ENCODE assay signal across 14 cellular contexts in the genomic region with DNA sequence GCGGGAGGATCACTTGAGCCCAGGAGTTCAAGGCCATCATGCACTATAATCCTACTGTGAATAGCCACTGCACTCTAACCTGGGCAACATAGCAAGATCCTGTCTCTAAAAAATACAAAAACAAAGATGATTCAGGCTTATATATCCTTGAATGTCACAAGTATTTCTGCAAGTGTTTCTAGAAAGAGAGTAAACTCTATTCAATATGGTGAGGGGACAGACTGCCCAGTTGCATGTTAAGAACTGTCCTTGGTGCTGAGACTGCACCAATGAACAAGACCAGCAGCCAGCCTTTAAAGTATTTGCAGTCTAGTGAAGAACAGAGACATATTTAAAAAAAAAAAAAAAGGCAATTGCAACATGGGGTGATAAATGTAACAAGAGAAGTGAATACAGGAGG. TPM values are rescaled to one million over a fixed set of nuclear protein-coding genes. Genes with fewer than 3 reads are reported as not detected.
DNase-seq lines count a peak whose midpoint lies in the region; ATAC-seq and TF ChIP-seq lines count a peak whose summit lies in the region.
"Had no signal": no experiment of that assay in that cellular context is flagged by ENCODE, and none has a peak within 500 bp of the region (broad histone marks: within the 10 kb centered on the region; RNA-seq: fewer than 3 reads in every experiment).

No MANE protein-coding gene starts in this region.

- TF ChIP-seq CTCF in hepatocyte (IDR thresholded peaks at IDR 0.05; ENCODE audit: poor library complexity) = no peak

- no peaks in the 10 kb centered on the region for H3K9me2 ChIP-seq in hepatocyte (replicated peaks; ENCODE audit: insufficient read depth)

- no peak for ATAC-seq in stimulated activated effector memory CD8-positive, alpha-beta T cell treated with anti-CD3 and anti-CD28 coated beads, Interleukin-12 subunit alpha, Interleukin-12 subunit beta, amount 100 ng/mL, for 72 hours
- no peak for ATAC-seq in GM21825 (IDR thresholded peaks at IDR 0.05; ENCODE audit: unreplicated experiment)
- ATAC-seq: mucosa of descending colon had no signal

- no peaks in the 10 kb centered on the region for H3K36me3 ChIP-seq in hepatocyte (replicated peaks; ENCODE audit: insufficient read depth, low read depth)

- no peak overlapping the region for H3K4me3 Mint-ChIP-seq in stimulated activated effector memory CD8-positive, alpha-beta T cell treated with anti-CD3 and anti-CD28 coated beads, Interleukin-12 subunit alpha, Interleukin-12 subunit beta, amount 100 ng/mL, for 72 hours
- H3K4me3 Mint-ChIP-seq in activated CD4-positive, alpha-beta memory T cell treated with anti-CD3 and anti-CD28 coated beads, Interleukin-2, amount 10 ng/mL, durations not matched to agents 7 days and 5 days = no peak overlapping the region
- H3K4me3 Mint-ChIP-seq: CD4-positive, alpha-beta T cell had no signal

- H3K27ac Mint-ChIP-seq in stimulated activated effector memory CD8-positive, alpha-beta T cell treated with anti-CD3 and anti-CD28 coated beads, Interleukin-12 subunit alpha, Interleukin-12 subunit beta, amount 100 ng/mL, for 72 hours = no peak overlapping the region
- H3K27ac Mint-ChIP-seq in activated CD4-positive, alpha-beta memory T cell treated with anti-CD3 and anti-CD28 coated beads, Interleukin-2, amount 10 ng/mL, durations not matched to agents 7 days and 5 days = no peak overlapping the region
- H3K27ac Mint-ChIP-seq: CD4-positive, alpha-beta T cell had no signal

- no peaks in the 10 kb centered on the region for H3K36me3 Mint-ChIP-seq in stimulated activated effector memory CD8-positive, alpha-beta T cell treated with anti-CD3 and anti-CD28 coated beads, Interleukin-12 subunit alpha, Interleukin-12 subunit beta, amount 100 ng/mL, for 72 hours
- H3K36me3 Mint-ChIP-seq in activated CD4-positive, alpha-beta memory T cell treated with anti-CD3 and anti-CD28 coated beads, Interleukin-2, amount 10 ng/mL, durations not matched to agents 7 days and 5 days (ENCODE audit: low read depth) = no peaks in the 10 kb centered on the region

- POLR2A ChIA-PET in activated CD4-positive, alpha-beta memory T cell treated with anti-CD3 and anti-CD28 coated beads, Interleukin-2, amount 10 ng/mL, durations not matched to agents 7 days and 5 days (lab: Charles Lee) = no interaction called here

- H3K79me2 ChIP-seq in hepatocyte = no peaks in the 10 kb centered on the region

- no peak overlapping the region for H3K27ac ChIP-seq in hepatocyte

- CTCF ChIA-PET in activated CD4-positive, alpha-beta memory T cell treated with anti-CD3 and anti-CD28 coated beads, Interleukin-2, amount 10 ng/mL, durations not matched to agents 7 days and 5 days (lab: Charles Lee) = no interaction called here

- H3K9me3 ChIP-seq in hepatocyte (ENCODE audit: low read depth) = no peaks in the 10 kb centered on the region
- H3K9me3 ChIP-seq: mucosa of descending colon had no signal

- no peak overlapping the region for H3K4me2 ChIP-seq in hepatocyte

- H3K9me3 Mint-ChIP-seq in stimulated activated effector memory CD8-positive, alpha-beta T cell treated with anti-CD3 and anti-CD28 coated beads, Interleukin-12 subunit alpha, Interleukin-12 subunit beta, amount 100 ng/mL, for 72 hours = no peaks in the 10 kb centered on the region
- H3K9me3 Mint-ChIP-seq in activated CD4-positive, alpha-beta memory T cell treated with anti-CD3 and anti-CD28 coated beads, Interleukin-2, amount 10 ng/mL, durations not matched to agents 7 days and 5 days = no peaks in the 10 kb centered on the region
- H3K9me3 Mint-ChIP-seq: CD4-positive, alpha-beta T cell had no signal

- no peak overlapping the region for H2AFZ ChIP-seq in hepatocyte

- H3K4me3 ChIP-seq in hepatocyte = no peak overlapping the region
- H3K4me3 ChIP-seq: mucosa of descending colon had no signal

- no peaks in the 10 kb centered on the region for H4K20me1 ChIP-seq in hepatocyte (ENCODE audit: insufficient read depth, poor library complexity, severe bottlenecking)

- no peaks in the 10 kb centered on the region for H3K27me3 ChIP-seq in hepatocyte

- no peaks in the 10 kb centered on the region for H3K4me1 Mint-ChIP-seq in stimulated activated effector memory CD8-positive, alpha-beta T cell treated with anti-CD3 and anti-CD28 coated beads, Interleukin-12 subunit alpha, Interleukin-12 subunit beta, amount 100 ng/mL, for 72 hours
- H3K4me1 Mint-ChIP-seq in activated CD4-positive, alpha-beta memory T cell treated with anti-CD3 and anti-CD28 coated beads, Interleukin-2, amount 10 ng/mL, durations not matched to agents 7 days and 5 days = no peaks in the 10 kb centered on the region

- no peaks in the 10 kb centered on the region for H3K4me1 ChIP-seq in hepatocyte (ENCODE audit: insufficient read depth)

- DNase-seq in AG20443 (ENCODE audit: low spot score) (peak; percentile 45), HuH-7.5 (ENCODE audit: low spot score) (peak; percentile 32), amniotic epithelial cell (ENCODE audit: low read depth) (peak; percentile 78), hepatocyte (ENCODE audit: low spot score) (peak; percentile 72), HPDE6-E6E7 (ENCODE audit: extremely low spot score) (no peak)
- DNase-seq in stimulated activated effector memory CD8-positive, alpha-beta T cell treated with anti-CD3 and anti-CD28 coated beads, Interleukin-12 subunit alpha, Interleukin-12 subunit beta, amount 100 ng/mL, for 72 hours (ENCODE audit: low spot score in 2 of 2) = no peak
- DNase-seq in activated CD4-positive, alpha-beta memory T cell treated with anti-CD3 and anti-CD28 coated beads, Interleukin-2, amount 10 ng/mL, durations not matched to agents 7 days and 5 days = no peak
- DNase-seq: amniotic stem cell; CD4-positive, alpha-beta T cell; foreskin melanocyte; mucosa of descending colon; NCI-H2081 treated with DMSO at 0.1 percent for 48 hours had no signal

- 89% methylated on average over 1 of the region's 1 CpG for WGBS in hepatocyte (ENCODE audit: low lambda C conversion rate, missing lambda C conversion rate)

- no peaks in the 10 kb centered on the region for H3K27me3 Mint-ChIP-seq in activated CD4-positive, alpha-beta memory T cell treated with anti-CD3 and anti-CD28 coated beads, Interleukin-2, amount 10 ng/mL, durations not matched to agents 7 days and 5 days
- H3K27me3 Mint-ChIP-seq: CD4-positive, alpha-beta T cell had no signal

RNA-seq across cellular contexts. Expression of a gene that starts 16.4 kb away (rescaled TPM):
- total RNA-seq in hepatocyte = 1.1 TPM in 1 of 2 replicates, not detected in the other
- 0.50 TPM in 1 of 2 replicates, not detected in the other for polyA plus RNA-seq in hepatocyte
- total RNA-seq in activated CD4-positive, alpha-beta memory T cell treated with anti-CD3 and anti-CD28 coated beads, Interleukin-2, amount 10 ng/mL, durations not matched to agents 7 days and 5 days = not detected
- total RNA-seq: CD4-positive, alpha-beta T cell; mucosa of descending colon; SK-MEL-5 had no signal

RNA-seq across cellular contexts. Expression of a gene that starts 21.3 kb away (rescaled TPM):
- 61.1 and 62.5 TPM in 2 replicates for total RNA-seq in hepatocyte
- polyA plus RNA-seq in hepatocyte = 12.2 and 17.7 TPM in 2 replicates
- total RNA-seq in activated CD4-positive, alpha-beta memory T cell treated with anti-CD3 and anti-CD28 coated beads, Interleukin-2, amount 10 ng/mL, durations not matched to agents 7 days and 5 days = 10 to 100 TPM; 22.9 to 23.0 TPM

Comparison
In these comparisons a context has a peak if more than half of its experiments do, and no peak if none do; other contexts are left out.
1. DNase-seq: peak in AG20443 (single experiment), HuH-7.5 (single experiment), amniotic epithelial cell (single experiment) and hepatocyte (single experiment); none in stimulated activated effector memory CD8-positive, alpha-beta T cell treated with anti-CD3 and anti-CD28 coated beads, Interleukin-12 subunit alpha, Interleukin-12 subunit beta, amount 100 ng/mL, for 72 hours (0 of 2), HPDE6-E6E7 (single experiment) and activated CD4-positive, alpha-beta memory T cell treated with anti-CD3 and anti-CD28 coated beads, Interleukin-2, amount 10 ng/mL, durations not matched to agents 7 days and 5 days (single experiment).